8 cellular contexts compared by ENCODE assay signal in genomic region chr22:21650823-21651520, GRCh38. TPM values are rescaled to one million over a fixed set of nuclear protein-coding genes. Genes with fewer than 3 reads are reported as not detected.
DNase-seq lines count a peak whose midpoint lies in the region; ATAC-seq and TF ChIP-seq lines count a peak whose summit lies in the region.

No MANE protein-coding gene starts in this region.

- TF ChIP-seq CTCF in left lung (IDR thresholded peaks at IDR 0.05) (no peak), tibial nerve (IDR thresholded peaks at IDR 0.05) (no peak)

- H3K4me3 Mint-ChIP-seq in activated T-helper 17 cell treated with anti-CD3 and anti-CD28 coated beads, Interleukin-2, amount 50 U/mL, for 72 hours, result peak overlapping the region; percentile 93

- WGBS in tibial nerve, 2 donors, result 19 to 20% methylated on average over 6 of the region's 6 CpGs

- no peaks in the 10 kb centered on the region for H3K9me3 Mint-ChIP-seq in activated T-helper 17 cell treated with anti-CD3 and anti-CD28 coated beads, Interleukin-2, amount 50 U/mL, for 72 hours

- intact Hi-C loops in left lung (cut with DNase I), result no loop called here

- no peak for TF ChIP-seq POLR2A in tibial nerve (IDR thresholded peaks at IDR 0.05)

- H3K4me2 ChIP-seq in BLaER1, result peak overlapping the region; percentile 92

- peak overlapping the region; percentile 87 for H3K27ac Mint-ChIP-seq in activated T-helper 17 cell treated with anti-CD3 and anti-CD28 coated beads, Interleukin-2, amount 50 U/mL, for 72 hours

- no peak for TF ChIP-seq EP300 in tibial nerve (IDR thresholded peaks at IDR 0.05)

- DNase-seq in left lung (no peak), tibial nerve (ENCODE audit: low spot score in 2 of 2) (no peak), hippocampal formation (lab: John Stamatoyannopoulos, UW) (no peak), AG08396 (ENCODE audit: low spot score) (no peak)
- no peak for DNase-seq in stimulated activated naive CD4-positive, alpha-beta T cell (lab: John Stamatoyannopoulos, UW)

- H3K27me3 ChIP-seq in BLaER1 (no peaks in the 10 kb centered on the region), left lung (peaks cover 0 to 7% of the 10 kb centered on the region in 2 donors), tibial nerve (no peaks in the 10 kb centered on the region)

- H3K36me3 Mint-ChIP-seq in activated T-helper 17 cell treated with anti-CD3 and anti-CD28 coated beads, Interleukin-2, amount 50 U/mL, for 72 hours (ENCODE audit: low read depth), result peaks cover 28% of the 10 kb centered on the region

- H3K4me1 ChIP-seq in BLaER1 (peaks cover 57% of the 10 kb centered on the region), left lung (peaks cover 7 to 36% of the 10 kb centered on the region in 2 donors), tibial nerve (peaks cover 0 to 26% (median 11%) of the 10 kb centered on the region in 4 donors)

- no peaks in the 10 kb centered on the region for H4K20me1 ChIP-seq in BLaER1

- H3K9ac ChIP-seq in BLaER1, result peak overlapping the region; percentile 94

- H3K4me3 ChIP-seq in BLaER1 (peak overlapping the region; percentile 85), left lung (peak overlapping the region; percentile 59 to 70), tibial nerve (peak overlapping the region in 2 of 4 donors; percentile 48 to 69)

- H3K9me3 ChIP-seq in BLaER1 (no peaks in the 10 kb centered on the region), left lung (no peaks in the 10 kb centered on the region), tibial nerve (no peaks in the 10 kb centered on the region)

- H3K4me1 Mint-ChIP-seq in activated T-helper 17 cell treated with anti-CD3 and anti-CD28 coated beads, Interleukin-2, amount 50 U/mL, for 72 hours, result peaks cover 5% of the 10 kb centered on the region

- H3K36me3 ChIP-seq in BLaER1, result peaks cover 49% of the 10 kb centered on the region
- peaks cover 0 to 34% of the 10 kb centered on the region in 2 donors for H3K36me3 ChIP-seq in left lung
- H3K36me3 ChIP-seq in tibial nerve, result peaks cover 0 to 22% (median 0%) of the 10 kb centered on the region in 3 donors

- H3K27me3 Mint-ChIP-seq in activated T-helper 17 cell treated with anti-CD3 and anti-CD28 coated beads, Interleukin-2, amount 50 U/mL, for 72 hours, result no peaks in the 10 kb centered on the region

- peak; percentile 3 for ATAC-seq in HG03097 (IDR thresholded peaks at IDR 0.05; ENCODE audit: low FRiP score, unreplicated experiment)
- ATAC-seq in activated T-helper 17 cell treated with anti-CD3 and anti-CD28 coated beads, Interleukin-2, amount 50 U/mL, for 72 hours (replicated peaks), result peak; percentile 23
- ATAC-seq in left lung, result no peak

- H3K27ac ChIP-seq in BLaER1 (peak overlapping the region; percentile 92), left lung (peak overlapping the region in 1 of 2 donors; percentile 40), tibial nerve (no peak overlapping the region)

RNA-seq across cellular contexts. Expression of gene SDF2L1, which starts 8.9 kb away (rescaled TPM):
- total RNA-seq in activated T-helper 17 cell treated with anti-CD3 and anti-CD28 coated beads, Interleukin-2, amount 50 U/mL, for 72 hours, result 10 to 100 TPM; 15.3 to 48.5 TPM
- total RNA-seq in left lung (10 to 100 TPM; 47.2 to 82.1 TPM), tibial nerve (10 to 100 TPM; 11.4 to 62.7 (median 31.5) TPM)

RNA-seq across cellular contexts. Expression of gene PPIL2, which starts 14.8 kb away (rescaled TPM):
- total RNA-seq in activated T-helper 17 cell treated with anti-CD3 and anti-CD28 coated beads, Interleukin-2, amount 50 U/mL, for 72 hours, result 10 to 100 TPM; 37.0 to 50.0 TPM
- 10 to 100 TPM; 34.1 to 38.0 TPM for total RNA-seq in left lung
- 10 to 100 TPM; 29.1 to 42.3 (median 31.5) TPM for total RNA-seq in tibial nerve

RNA-seq across cellular contexts. Expression of gene CCDC116, which starts 18.4 kb away (rescaled TPM):
- under 1 TPM; 0.29 to 0.37 TPM for total RNA-seq in activated T-helper 17 cell treated with anti-CD3 and anti-CD28 coated beads, Interleukin-2, amount 50 U/mL, for 72 hours
- total RNA-seq in left lung (1 to 10 TPM in 1 of 2 donors, under 1 TPM in 1; 0.26 to 1.1 TPM), tibial nerve (1 to 10 TPM in 1 of 4 donors, under 1 TPM in 3; 0.22 to 2.0 (median 0.36) TPM)

RNA-seq across cellular contexts. Expression of gene YDJC, which starts 21.1 kb away (rescaled TPM):
- 10 to 100 TPM; 28.9 to 56.6 TPM for total RNA-seq in activated T-helper 17 cell treated with anti-CD3 and anti-CD28 coated beads, Interleukin-2, amount 50 U/mL, for 72 hours
- total RNA-seq in left lung, result 10 to 100 TPM; 13.1 to 17.2 TPM
- total RNA-seq in tibial nerve, result 10 to 100 TPM; 28.0 to 61.2 (median 36.0) TPM
